ENCODE assay signal across 2 cellular contexts in the genomic region with DNA sequence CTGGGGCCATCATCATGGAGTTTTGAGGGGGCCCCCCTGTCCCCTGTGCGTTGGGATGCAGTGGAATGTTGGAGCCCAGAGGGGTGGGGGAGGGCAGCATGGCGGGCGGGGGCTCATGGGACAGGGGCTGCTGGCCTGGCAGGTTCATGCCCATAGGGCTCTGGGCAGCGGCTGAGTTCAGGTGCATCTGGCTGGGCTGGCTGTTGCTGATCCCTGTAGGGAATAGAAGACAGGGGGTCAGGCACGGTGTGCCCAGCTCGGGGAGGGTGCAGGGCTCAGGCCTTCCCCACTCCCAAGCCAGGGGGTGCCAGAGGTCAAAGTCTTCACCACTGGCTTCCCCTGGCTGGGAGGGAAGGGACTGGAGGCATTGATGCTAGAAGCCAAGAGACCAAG.
TF ChIP-seq lines count a peak whose summit lies in the region.

No MANE protein-coding gene starts in this region.

TF ChIP-seq in A549, 52 proteins besides CTCF, POLR2A, EP300 and RAD21:
- TF ChIP-seq HOXA7 (CRISPR knock-in tag; IDR thresholded peaks at IDR 0.05): no peak
- TF ChIP-seq, protein P1, sequence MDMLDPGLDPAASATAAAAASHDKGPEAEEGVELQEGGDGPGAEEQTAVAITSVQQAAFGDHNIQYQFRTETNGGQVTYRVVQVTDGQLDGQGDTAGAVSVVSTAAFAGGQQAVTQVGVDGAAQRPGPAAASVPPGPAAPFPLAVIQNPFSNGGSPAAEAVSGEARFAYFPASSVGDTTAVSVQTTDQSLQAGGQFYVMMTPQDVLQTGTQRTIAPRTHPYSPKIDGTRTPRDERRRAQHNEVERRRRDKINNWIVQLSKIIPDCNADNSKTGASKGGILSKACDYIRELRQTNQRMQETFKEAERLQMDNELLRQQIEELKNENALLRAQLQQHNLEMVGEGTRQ (IDR thresholded peaks at IDR 0.05): no peak
- TF ChIP-seq FOXS1 (CRISPR knock-in tag; IDR thresholded peaks at IDR 0.05): no peak
- TF ChIP-seq CBX8 (IDR thresholded peaks at IDR 0.05): no peak
- no peak for TF ChIP-seq SREBF2 (IDR thresholded peaks at IDR 0.05)
- TF ChIP-seq NR3C1 (IDR thresholded peaks at IDR 0.05): no peak
- TF ChIP-seq, protein P2, sequence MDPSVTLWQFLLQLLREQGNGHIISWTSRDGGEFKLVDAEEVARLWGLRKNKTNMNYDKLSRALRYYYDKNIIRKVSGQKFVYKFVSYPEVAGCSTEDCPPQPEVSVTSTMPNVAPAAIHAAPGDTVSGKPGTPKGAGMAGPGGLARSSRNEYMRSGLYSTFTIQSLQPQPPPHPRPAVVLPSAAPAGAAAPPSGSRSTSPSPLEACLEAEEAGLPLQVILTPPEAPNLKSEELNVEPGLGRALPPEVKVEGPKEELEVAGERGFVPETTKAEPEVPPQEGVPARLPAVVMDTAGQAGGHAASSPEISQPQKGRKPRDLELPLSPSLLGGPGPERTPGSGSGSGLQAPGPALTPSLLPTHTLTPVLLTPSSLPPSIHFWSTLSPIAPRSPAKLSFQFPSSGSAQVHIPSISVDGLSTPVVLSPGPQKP (IDR thresholded peaks at IDR 0.05; ENCODE audit: low read depth, low read length): no peak
- TF ChIP-seq HOXB5 (CRISPR knock-in tag; IDR thresholded peaks at IDR 0.05): no peak
- TF ChIP-seq MAFK (IDR thresholded peaks at IDR 0.05; ENCODE audit: partially characterized antibody): no peak
- TF ChIP-seq ATOH8 (CRISPR knock-in tag; IDR thresholded peaks at IDR 0.05; ENCODE audit: low read depth): no peak

TF ChIP-seq in GM23338, 12 proteins besides CTCF, POLR2A, EP300 and RAD21:
- TF ChIP-seq JUNB (IDR thresholded peaks at IDR 0.05; ENCODE audit: unreplicated experiment) (no peak), ZNF331 (CRISPR knock-in tag; IDR thresholded peaks at IDR 0.05; ENCODE audit: low read depth) (no peak), REST (IDR thresholded peaks at IDR 0.05; ENCODE audit: unreplicated experiment) (no peak), STAT1 (IDR thresholded peaks at IDR 0.05; ENCODE audit: unreplicated experiment) (no peak)
